Comparison of ENCODE assay signal across 20 cellular contexts in genomic region chr2:72938455-72938854, GRCh38. TPM values are rescaled to one million over a fixed set of nuclear protein-coding genes. Genes with fewer than 3 reads are reported as not detected.
"Had no signal": no experiment of that assay in that cellular context is flagged by ENCODE, and none has a peak within 500 bp of the region (broad histone marks: within the 10 kb centered on the region; RNA-seq: fewer than 3 reads in every experiment).

No MANE protein-coding gene starts in this region.

- DNase-seq: activated CD4-positive, alpha-beta T cell treated with anti-CD3 and anti-CD28 coated beads for 48 hours; activated CD4-positive, alpha-beta T cell treated with anti-CD3 and anti-CD28 coated beads, Interleukin-2, amount 50 U/mL, for 4 hours; activated CD4-positive, CD25-positive, alpha-beta regulatory T cell treated with anti-CD3 and anti-CD28 coated beads, Interleukin-2, amount 50 U/mL, for 72 hours; activated CD8-positive, alpha-beta memory T cell treated with anti-CD3 and anti-CD28 coated beads, Interleukin-2, amount 50 U/mL, for 48 hours; activated CD8-positive, alpha-beta T cell treated with anti-CD3 and anti-CD28 coated beads, Interleukin-2, amount 10 ng/mL, durations not matched to agents 7 days and 5 days; activated naive CD4-positive, alpha-beta T cell; activated T-cell treated with anti-CD3 and anti-CD28 coated beads, Interleukin-2, amount 50 U/mL, for 1 hour; aorta; body of pancreas; cerebellar nuclear complex; MM.1S; NCI-H1105; NCI-H1436; NCI-H187 treated with DMSO at 0.1 percent for 48 hours; NCI-H2081 treated with DMSO at 0.1 percent for 48 hours; NCI-H446; NCI-H748 treated with DMSO at 0.1 percent for 48 hours; Peyer's patch had no signal

- H3K4me3 ChIP-seq: body of pancreas, Peyer's patch, SJSA1 had no signal

- H3K36me3 ChIP-seq: Peyer's patch, SJSA1 had no signal

- H3K4me1 ChIP-seq: body of pancreas had no signal

- H3K27ac ChIP-seq: body of pancreas, Peyer's patch, RWPE1, SJSA1 had no signal

- H3K27me3 ChIP-seq: body of pancreas, Peyer's patch, SJSA1 had no signal

- H3K9me3 ChIP-seq: body of pancreas, Peyer's patch, SJSA1 had no signal

RNA-seq across cellular contexts. Expression of gene EMX1, which starts 21.1 kb away (rescaled TPM):
- total RNA-seq: activated CD8-positive, alpha-beta T cell treated with anti-CD3 and anti-CD28 coated beads, Interleukin-2, amount 10 ng/mL, durations not matched to agents 7 days and 5 days; aorta; SJSA1 had no signal
- polyA plus RNA-seq: aorta had no signal
